Comparison of ENCODE assay signal across 15 cellular contexts in the genomic region with DNA sequence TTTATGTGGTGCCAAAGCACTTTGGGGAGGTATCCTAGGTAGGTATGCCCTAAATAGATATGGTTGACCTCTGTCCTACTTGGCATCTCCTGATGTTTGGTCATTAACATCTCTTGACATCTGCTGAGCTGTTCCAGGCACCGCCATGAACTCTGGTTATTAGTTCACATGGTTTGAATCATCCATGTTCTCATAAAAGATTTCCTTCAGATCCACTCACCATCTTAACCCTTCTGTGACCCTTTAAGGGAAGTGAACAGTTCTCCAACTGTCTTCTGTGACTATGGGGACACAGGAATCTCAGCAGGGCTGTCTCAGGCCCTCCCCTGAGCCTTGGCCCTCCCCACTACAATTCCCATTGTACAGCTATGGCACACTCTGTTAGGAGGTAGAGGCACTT.
DNase-seq lines count a peak whose midpoint lies in the region; ATAC-seq, FAIRE-seq and TF ChIP-seq lines count a peak whose summit lies in the region.
"Had no signal": no experiment of that assay in that cellular context is flagged by ENCODE, and none has a peak within 500 bp of the region (broad histone marks: within the 10 kb centered on the region; RNA-seq: fewer than 3 reads in every experiment).

No MANE protein-coding gene starts in this region.

- H3K27me3 ChIP-seq in heart left ventricle, result no peaks in the 10 kb centered on the region
- H3K27me3 ChIP-seq in left ventricle myocardium inferior (ENCODE audit: low read depth), result no peaks in the 10 kb centered on the region
- H3K27me3 ChIP-seq: cardiac muscle cell had no signal

- H3K9me3 ChIP-seq in heart left ventricle (peaks cover 0 to 4% (median 0%) of the 10 kb centered on the region in 12 donors), left ventricle myocardium inferior (replicated peaks) (no peaks in the 10 kb centered on the region)
- H3K9me3 ChIP-seq: HAP-1 had no signal

- no peak for DNase-seq in heart left ventricle
- DNase-seq in left ventricle myocardium inferior, result no peak
- DNase-seq in foreskin melanocyte, result peak; percentile 70
- no peak for DNase-seq in stimulated activated CD4-positive, alpha-beta T cell treated with anti-CD3 and anti-CD28 coated beads, Interleukin-4, amount 100 ng/mL, for 24 hours
- no peak for DNase-seq in HTR-8/SVneo (ENCODE audit: insufficient read length, low spot score)
- no peak for DNase-seq in stimulated activated naive CD4-positive, alpha-beta T cell (lab: John Stamatoyannopoulos, UW)
- no peak for DNase-seq in hypothalamus (lab: John Stamatoyannopoulos, UW)
- DNase-seq: activated CD4-positive, alpha-beta T cell treated with anti-CD3 and anti-CD28 coated beads for 36 hours; DMS79; kidney; NCI-H1694; NCI-H82 had no signal

- peaks cover 0 to 5% (median 0%) of the 10 kb centered on the region in 12 donors for H3K4me1 ChIP-seq in heart left ventricle
- H3K4me1 ChIP-seq in left ventricle myocardium inferior, result peaks cover 8% of the 10 kb centered on the region

- ATAC-seq in heart left ventricle, result peak in 3 of 4 donors; percentile 49 to 88 (median 66)
- peak; percentile 57 for ATAC-seq in SK-N-SH treated with all-trans-retinoic acid at 6 μM for 48 hours
- ATAC-seq: activated CD4-positive, alpha-beta T cell treated with anti-CD3 and anti-CD28 coated beads for 36 hours had no signal

- TF ChIP-seq POLR2A in heart left ventricle (IDR thresholded peaks at IDR 0.05), result no peak

- H3K4me3 ChIP-seq in heart left ventricle (no peak overlapping the region), left ventricle myocardium inferior (no peak overlapping the region)
- H3K4me3 ChIP-seq: cardiac muscle cell, HAP-1 had no signal

- WGBS in heart left ventricle, 4 donors, result 28 to 33% (median 29%) methylated on average over 1 of the region's 1 CpG

- no peak for FAIRE-seq in HTR-8/SVneo (lab: Jason Lieb, UNC)
- FAIRE-seq: kidney had no signal

- no peaks in the 10 kb centered on the region for H3K36me3 ChIP-seq in heart left ventricle
- H3K36me3 ChIP-seq in left ventricle myocardium inferior, result no peaks in the 10 kb centered on the region
- H3K36me3 ChIP-seq: cardiac muscle cell, HAP-1 had no signal

- intact Hi-C loops in heart left ventricle (cut with DNase I) (no loop called here), left ventricle myocardium inferior (cut with micrococcal nuclease) (no loop called here)

- H3K27ac ChIP-seq in heart left ventricle (no peak overlapping the region), left ventricle myocardium inferior (replicated peaks) (no peak overlapping the region)
- H3K27ac ChIP-seq: cardiac muscle cell had no signal

- TF ChIP-seq CTCF in heart left ventricle (IDR thresholded peaks at IDR 0.05), result no peak
- no peak for TF ChIP-seq CTCF in left ventricle myocardium inferior (IDR thresholded peaks at IDR 0.05; ENCODE audit: borderline replicate concordance)

TF ChIP-seq in SK-N-SH treated with all-trans-retinoic acid at 6 μM for 48 hours, 23 proteins besides CTCF, POLR2A, EP300 and RAD21 (continues in another document):
- TF ChIP-seq BACH2 (CRISPR knock-in tag; IDR thresholded peaks at IDR 0.05; ENCODE audit: borderline replicate concordance), result no peak
- peak; percentile 96 for TF ChIP-seq PATZ1 (CRISPR knock-in tag; IDR thresholded peaks at IDR 0.05; ENCODE audit: borderline replicate concordance)
- TF ChIP-seq ISL1 (CRISPR knock-in tag; IDR thresholded peaks at IDR 0.05), result peak; percentile 94
- no peak for TF ChIP-seq CSRNP3 (CRISPR knock-in tag; IDR thresholded peaks at IDR 0.05)
- TF ChIP-seq CSDC2 (CRISPR knock-in tag; IDR thresholded peaks at IDR 0.05), result peak; percentile 56
- TF ChIP-seq ARNTL (CRISPR knock-in tag; IDR thresholded peaks at IDR 0.05; ENCODE audit: borderline replicate concordance, low read depth), result no peak
- TF ChIP-seq ZC3H10 (CRISPR knock-in tag; IDR thresholded peaks at IDR 0.05), result peak; percentile 57; the same call in 1 of the 2 replicates
- no peak for TF ChIP-seq POU6F1 (CRISPR knock-in tag; IDR thresholded peaks at IDR 0.05; ENCODE audit: borderline replicate concordance, low read depth)
- TF ChIP-seq, protein P1, sequence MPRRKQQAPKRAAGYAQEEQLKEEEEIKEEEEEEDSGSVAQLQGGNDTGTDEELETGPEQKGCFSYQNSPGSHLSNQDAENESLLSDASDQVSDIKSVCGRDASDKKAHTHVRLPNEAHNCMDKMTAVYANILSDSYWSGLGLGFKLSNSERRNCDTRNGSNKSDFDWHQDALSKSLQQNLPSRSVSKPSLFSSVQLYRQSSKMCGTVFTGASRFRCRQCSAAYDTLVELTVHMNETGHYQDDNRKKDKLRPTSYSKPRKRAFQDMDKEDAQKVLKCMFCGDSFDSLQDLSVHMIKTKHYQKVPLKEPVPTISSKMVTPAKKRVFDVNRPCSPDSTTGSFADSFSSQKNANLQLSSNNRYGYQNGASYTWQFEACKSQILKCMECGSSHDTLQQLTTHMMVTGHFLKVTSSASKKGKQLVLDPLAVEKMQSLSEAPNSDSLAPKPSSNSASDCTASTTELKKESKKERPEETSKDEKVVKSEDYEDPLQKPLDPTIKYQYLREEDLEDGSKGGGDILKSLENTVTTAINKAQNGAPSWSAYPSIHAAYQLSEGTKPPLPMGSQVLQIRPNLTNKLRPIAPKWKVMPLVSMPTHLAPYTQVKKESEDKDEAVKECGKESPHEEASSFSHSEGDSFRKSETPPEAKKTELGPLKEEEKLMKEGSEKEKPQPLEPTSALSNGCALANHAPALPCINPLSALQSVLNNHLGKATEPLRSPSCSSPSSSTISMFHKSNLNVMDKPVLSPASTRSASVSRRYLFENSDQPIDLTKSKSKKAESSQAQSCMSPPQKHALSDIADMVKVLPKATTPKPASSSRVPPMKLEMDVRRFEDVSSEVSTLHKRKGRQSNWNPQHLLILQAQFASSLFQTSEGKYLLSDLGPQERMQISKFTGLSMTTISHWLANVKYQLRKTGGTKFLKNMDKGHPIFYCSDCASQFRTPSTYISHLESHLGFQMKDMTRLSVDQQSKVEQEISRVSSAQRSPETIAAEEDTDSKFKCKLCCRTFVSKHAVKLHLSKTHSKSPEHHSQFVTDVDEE (CRISPR knock-in tag; IDR thresholded peaks at IDR 0.05), result 0 out of 2 replicates have a peak, but pooled peaks have one; percentile 16
- 0 out of 2 replicates have a peak, but pooled peaks have one; percentile 58 for TF ChIP-seq SNAI2 (CRISPR knock-in tag; IDR thresholded peaks at IDR 0.05)
- 0 out of 2 replicates have a peak, but pooled peaks have one; percentile 55 for TF ChIP-seq ZFP3 (CRISPR knock-in tag; IDR thresholded peaks at IDR 0.05)
- TF ChIP-seq, protein P2, sequence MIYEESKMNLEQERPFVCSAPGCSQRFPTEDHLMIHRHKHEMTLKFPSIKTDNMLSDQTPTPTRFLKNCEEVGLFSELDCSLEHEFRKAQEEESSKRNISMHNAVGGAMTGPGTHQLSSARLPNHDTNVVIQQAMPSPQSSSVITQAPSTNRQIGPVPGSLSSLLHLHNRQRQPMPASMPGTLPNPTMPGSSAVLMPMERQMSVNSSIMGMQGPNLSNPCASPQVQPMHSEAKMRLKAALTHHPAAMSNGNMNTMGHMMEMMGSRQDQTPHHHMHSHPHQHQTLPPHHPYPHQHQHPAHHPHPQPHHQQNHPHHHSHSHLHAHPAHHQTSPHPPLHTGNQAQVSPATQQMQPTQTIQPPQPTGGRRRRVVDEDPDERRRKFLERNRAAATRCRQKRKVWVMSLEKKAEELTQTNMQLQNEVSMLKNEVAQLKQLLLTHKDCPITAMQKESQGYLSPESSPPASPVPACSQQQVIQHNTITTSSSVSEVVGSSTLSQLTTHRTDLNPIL (CRISPR knock-in tag; IDR thresholded peaks at IDR 0.05; ENCODE audit: low read depth), result peak; percentile 81; the same call in 1 of the 2 replicates
- TF ChIP-seq ZFP30 (CRISPR knock-in tag; IDR thresholded peaks at IDR 0.05), result no peak
- TF ChIP-seq RARB (CRISPR knock-in tag; IDR thresholded peaks at IDR 0.05), result peak; percentile 88
